Comparison of ENCODE assay signal across 22 cellular contexts in genomic region chr9:76044420-76044819, GRCh38.
DNase-seq lines count a peak whose midpoint lies in the region; ATAC-seq and TF ChIP-seq lines count a peak whose summit lies in the region.
"Had no signal": no experiment of that assay in that cellular context is flagged by ENCODE, and none has a peak within 500 bp of the region (broad histone marks: within the 10 kb centered on the region; RNA-seq: fewer than 3 reads in every experiment).

No MANE protein-coding gene starts in this region.

- H3K18ac ChIP-seq in H9 (ENCODE audit: insufficient read length, low read depth, low read length): no peak overlapping the region

- WGBS in H9 (ENCODE audit: extremely low coverage, insufficient read length, low lambda C conversion rate): no CpG with 5 or more reads among the region's 3 CpGs

- intact Hi-C loops in Right ventricle myocardium superior (cut with DNase I): no loop called here

- H2BK12ac ChIP-seq in H9 (ENCODE audit: insufficient read length, low read depth, low read length): no peak overlapping the region

- H2AK5ac ChIP-seq in H9 (ENCODE audit: insufficient read length, low read length): no peak overlapping the region

- no peak overlapping the region for H3K14ac ChIP-seq in H9 (ENCODE audit: insufficient read depth, low read length)

- POLR2A ChIA-PET in CD8-positive, alpha-beta memory T cell (lab: Charles Lee): no interaction called here

- no peak overlapping the region for H3T11ph ChIP-seq in H9 (ENCODE audit: low read length)

- H2AFZ ChIP-seq in H9 (ENCODE audit: low read length): no peak overlapping the region

- H3K56ac ChIP-seq in H9 (ENCODE audit: insufficient read length, low read depth, low read length): no peak overlapping the region

- H3K9ac ChIP-seq in H9 (ENCODE audit: extremely low read depth, insufficient read length, low read length): no peak overlapping the region

- H3K4ac ChIP-seq in H9 (ENCODE audit: low read depth, low read length): no peak overlapping the region

- ATAC-seq in Right ventricle myocardium superior (ENCODE audit: poor library complexity): no peak
- no peak for ATAC-seq in GM18868 (IDR thresholded peaks at IDR 0.05; ENCODE audit: unreplicated experiment)
- ATAC-seq: CD8-positive, alpha-beta T cell; left cardiac atrium had no signal

- no peak overlapping the region for H4K91ac ChIP-seq in H9 (ENCODE audit: insufficient read length, low read depth, low read length)

- H4K8ac ChIP-seq in H9 (replicated peaks; ENCODE audit: insufficient read length, low read depth, low read length): no peak overlapping the region

- H3K23ac ChIP-seq in H9 (ENCODE audit: insufficient read length, low read depth, low read length): no peak overlapping the region

- no peak overlapping the region for H2BK5ac ChIP-seq in H9 (ENCODE audit: insufficient read length, low read length)

- CTCF ChIA-PET in CD8-positive, alpha-beta memory T cell (lab: Charles Lee): no interaction called here

- H3K4me2 ChIP-seq in H9 (ENCODE audit: insufficient read depth, insufficient read length, low read length): no peak overlapping the region

- H3K79me2 ChIP-seq in H9 (ENCODE audit: insufficient read depth, low read length): no peaks in the 10 kb centered on the region

- H3K27me3 Mint-ChIP-seq in H9 (ENCODE audit: low read depth) (no peaks in the 10 kb centered on the region), brain (no peaks in the 10 kb centered on the region)
- H3K27me3 Mint-ChIP-seq in CD8-positive, alpha-beta memory T cell: peaks cover 0 to 3% of the 10 kb centered on the region in 2 donors
- H3K27me3 Mint-ChIP-seq: activated naive CD8-positive, alpha-beta T cell treated with anti-CD3 and anti-CD28 coated beads, Interleukin-2, amount 10 ng/mL, durations not matched to agents 7 days and 5 days had no signal

- H3K36me3 ChIP-seq in CD8-positive, alpha-beta memory T cell (ENCODE audit: insufficient read depth, low read length): no peaks in the 10 kb centered on the region

- H2BK15ac ChIP-seq in H9 (ENCODE audit: low read depth, low read length): no peak overlapping the region

- H3K9me3 Mint-ChIP-seq in H9 (no peaks in the 10 kb centered on the region), brain (no peaks in the 10 kb centered on the region)
- H3K9me3 Mint-ChIP-seq in CD8-positive, alpha-beta memory T cell: peaks cover 0 to 2% (median 0%) of the 10 kb centered on the region in 5 donors
- H3K9me3 Mint-ChIP-seq: CD8-positive, alpha-beta T cell had no signal

- peaks cover 2 to 3% (median 3%) of the 10 kb centered on the region in 3 experiments; a peak in 5 of 7 replicates for H3K36me3 Mint-ChIP-seq in H9 (ENCODE audit: insufficient read depth in 1 of 3, low read depth in 3 of 3)
- H3K36me3 Mint-ChIP-seq in brain: no peaks in the 10 kb centered on the region
- peaks cover 0 to 6% (median 0%) of the 10 kb centered on the region in 3 donors for H3K36me3 Mint-ChIP-seq in CD8-positive, alpha-beta memory T cell

- H3K9me3 ChIP-seq in H9 (ENCODE audit: control insufficient read depth, low read depth, low read length): no peaks in the 10 kb centered on the region
- H3K9me3 ChIP-seq in CD8-positive, alpha-beta memory T cell (ENCODE audit: low read length): no peaks in the 10 kb centered on the region
- H3K9me3 ChIP-seq: esophagus muscularis mucosa had no signal

- H3K4me1 ChIP-seq in H9 (ENCODE audit: insufficient read depth, low read length): peaks cover 3% of the 10 kb centered on the region; the same call in 1 of the 2 replicates
- H3K4me1 ChIP-seq in CD8-positive, alpha-beta memory T cell (ENCODE audit: insufficient read depth, low read length): no peaks in the 10 kb centered on the region
- H3K4me1 ChIP-seq: esophagus muscularis mucosa had no signal

- H3K27ac ChIP-seq in H9 (ENCODE audit: insufficient read length, low read depth, low read length): no peak overlapping the region
- no peak overlapping the region for H3K27ac ChIP-seq in CD8-positive, alpha-beta memory T cell (ENCODE audit: low read depth, low read length)
- H3K27ac ChIP-seq: esophagus muscularis mucosa had no signal

- H3K23me2 ChIP-seq in H9 (ENCODE audit: insufficient read length, low read depth, low read length, poor library complexity, severe bottlenecking): no peaks in the 10 kb centered on the region

- H3K27me3 ChIP-seq in H9 (ENCODE audit: insufficient read depth, low read length): no peaks in the 10 kb centered on the region
- H3K27me3 ChIP-seq in CD8-positive, alpha-beta memory T cell (ENCODE audit: insufficient read depth, low read length, poor library complexity, severe bottlenecking): no peaks in the 10 kb centered on the region
- H3K27me3 ChIP-seq: esophagus muscularis mucosa had no signal

- H3K4me1 Mint-ChIP-seq in H9 (peaks cover 16 to 21% of the 10 kb centered on the region in 2 experiments), brain (peaks cover 11% of the 10 kb centered on the region)
- H3K4me1 Mint-ChIP-seq in CD8-positive, alpha-beta memory T cell: no peaks in the 10 kb centered on the region
- H3K4me1 Mint-ChIP-seq: activated naive CD8-positive, alpha-beta T cell treated with anti-CD3 and anti-CD28 coated beads, Interleukin-2, amount 10 ng/mL, durations not matched to agents 7 days and 5 days had no signal

- no peak overlapping the region for H4K5ac ChIP-seq in H9 (ENCODE audit: insufficient read length, low read depth, low read length)

- no peaks in the 10 kb centered on the region for H4K20me1 ChIP-seq in H9 (ENCODE audit: control insufficient read depth, insufficient read depth, insufficient read length)

- no peak overlapping the region for H3K4me3 Mint-ChIP-seq in H9
- H3K4me3 Mint-ChIP-seq in brain: peak overlapping the region in 2 of 5 experiments; percentile 5 to 44
- no peak overlapping the region for H3K4me3 Mint-ChIP-seq in CD8-positive, alpha-beta memory T cell
- H3K4me3 Mint-ChIP-seq: activated naive CD8-positive, alpha-beta T cell treated with anti-CD3 and anti-CD28 coated beads, Interleukin-2, amount 10 ng/mL, durations not matched to agents 7 days and 5 days; CD8-positive, alpha-beta T cell; endodermal cell had no signal

- H3K4me3 ChIP-seq in CD8-positive, alpha-beta memory T cell (ENCODE audit: low read length): no peak overlapping the region
- H3K4me3 ChIP-seq: esophagus muscularis mucosa had no signal

- TF ChIP-seq CTCF in H9 (conservative IDR thresholded peaks at IDR 0.05) (no peak), brain (conservative IDR thresholded peaks at IDR 0.05) (no peak)

- no peaks in the 10 kb centered on the region for H3K79me1 ChIP-seq in H9 (ENCODE audit: insufficient read depth, low read depth, low read length, poor library complexity, severe bottlenecking)

- no peak for DNase-seq in H9
- DNase-seq in iris pigment epithelial cell (ENCODE audit: low read depth): peak; percentile 31
- DNase-seq in stimulated activated CD4-positive, alpha-beta T cell treated with anti-CD3 and anti-CD28 coated beads, Interleukin-2, amount 100 ng/mL, for 48 hours: no peak
- DNase-seq in Right ventricle myocardium superior: no peak
- no peak for DNase-seq in CD8-positive, alpha-beta memory T cell
- DNase-seq: activated effector memory CD4-positive, alpha-beta T cell treated with anti-CD3 and anti-CD28 coated beads, Interleukin-2, amount 50 U/mL, for 16 hours; activated naive CD8-positive, alpha-beta T cell treated with anti-CD3 and anti-CD28 coated beads, Interleukin-2, amount 10 ng/mL, durations not matched to agents 7 days and 5 days; CD8-positive, alpha-beta T cell; cortex of kidney; endodermal cell; left cardiac atrium; mesenchymal stem cell; NCI-H1694 treated with DMSO at 0.1 percent for 48 hours; NCI-H2171 treated with DMSO at 0.1 percent for 48 hours; NCI-H524 treated with DMSO at 0.1 percent for 48 hours; NK-92 treated with Interleukin-12 subunit alpha and Interleukin-12 subunit beta, amount 100 ng/mL, for 24 hours; SIG-M5; small intestine; stimulated activated CD4-positive, alpha-beta T cell treated with anti-CD3 and anti-CD28 coated beads, Interleukin-1b, Interleukin-23, amount 100 ng/mL, for 48 hours had no signal

- no peak overlapping the region for H2BK20ac ChIP-seq in H9 (ENCODE audit: low read depth, low read length, poor library complexity, severe bottlenecking)

- H3K27ac Mint-ChIP-seq in H9 (peak overlapping the region in 2 of 3 experiments; percentile 10 to 59; a peak in 2 of 7 replicates), brain (peak overlapping the region in 3 of 5 experiments; percentile 30 to 74 (median 33))
- no peak overlapping the region for H3K27ac Mint-ChIP-seq in CD8-positive, alpha-beta memory T cell
- H3K27ac Mint-ChIP-seq: activated naive CD8-positive, alpha-beta T cell treated with anti-CD3 and anti-CD28 coated beads, Interleukin-2, amount 10 ng/mL, durations not matched to agents 7 days and 5 days; CD8-positive, alpha-beta T cell; endodermal cell had no signal

- no peak overlapping the region for H2BK120ac ChIP-seq in H9 (ENCODE audit: low read depth, low read length, poor library complexity, severe bottlenecking)

Comparison
In these comparisons a context has a peak if more than half of its experiments do, and no peak if none do; other contexts are left out.
1. H3K27ac Mint-ChIP-seq: peak in H9 (2 of 3) and brain (3 of 5); none in CD8-positive, alpha-beta memory T cell (0 of 8).